ENCODE assay signal across 11 cellular contexts in the genomic region with DNA sequence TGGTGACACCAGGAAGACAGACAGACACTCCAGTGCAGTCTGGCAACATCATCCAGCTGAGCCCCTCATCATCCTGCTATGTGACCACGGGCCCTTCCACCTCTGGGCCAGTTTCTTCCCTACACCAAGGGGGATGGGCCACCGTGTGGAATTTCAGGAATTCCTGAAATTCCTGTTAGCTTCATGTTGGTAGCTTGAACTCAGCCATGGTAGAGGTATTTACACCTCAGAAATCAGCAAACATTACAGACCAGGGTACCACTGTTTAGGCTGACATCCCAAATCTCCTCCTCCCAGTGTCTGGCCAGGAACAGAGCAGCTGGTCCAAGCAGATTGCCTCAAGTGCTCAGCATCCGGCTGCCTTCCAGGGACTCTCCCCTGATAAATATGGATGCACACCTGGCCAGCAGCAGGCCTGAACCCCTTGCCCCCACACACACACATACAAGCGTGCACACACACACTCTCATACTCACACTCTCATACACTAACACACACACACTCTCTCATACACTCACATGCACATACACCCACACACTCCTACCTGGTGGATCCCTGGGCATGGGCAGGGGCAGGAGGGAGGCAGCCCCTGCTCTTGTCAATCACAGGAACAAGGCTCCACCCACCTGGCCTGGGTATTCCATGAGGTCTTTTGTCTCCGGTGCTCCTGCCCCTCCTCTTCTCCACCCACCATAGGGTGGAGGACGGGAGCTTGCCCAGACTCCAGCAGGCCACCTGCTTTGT.
A peak's percentile ranks its signal among the peaks of the same experiment; 100 is the strongest.
DNase-seq lines count a peak whose midpoint lies in the region; ATAC-seq, FAIRE-seq and TF ChIP-seq lines count a peak whose summit lies in the region.
"Had no signal": no experiment of that assay in that cellular context is flagged by ENCODE, and none has a peak within 500 bp of the region (broad histone marks: within the 10 kb centered on the region; RNA-seq: fewer than 3 reads in every experiment).

No MANE protein-coding gene starts in this region.

- no peaks in the 10 kb centered on the region for H3K36me3 Mint-ChIP-seq in brain
- H3K36me3 Mint-ChIP-seq in osteocyte (ENCODE audit: unreplicated experiment), result no peaks in the 10 kb centered on the region

- H3K27ac Mint-ChIP-seq in brain, result peak overlapping the region in 4 of 5 experiments; percentile 2 to 56 (median 48)
- no peak overlapping the region for H3K27ac Mint-ChIP-seq in osteocyte (ENCODE audit: unreplicated experiment)
- H3K27ac Mint-ChIP-seq: HFFc6 had no signal

- H3K4me1 Mint-ChIP-seq in brain (peaks cover 44% of the 10 kb centered on the region), osteocyte (ENCODE audit: unreplicated experiment) (no peaks in the 10 kb centered on the region)

- DNase-seq in NCI-H2196 treated with DMSO at 0.1 percent for 48 hours (lab: John Stamatoyannopoulos, UW; ENCODE audit: unreplicated experiment) (peak; percentile 7), NCI-H2196 (lab: John Stamatoyannopoulos, UW; ENCODE audit: unreplicated experiment) (no peak), NCI-H1092 treated with DMSO at 0.1 percent for 48 hours (lab: John Stamatoyannopoulos, UW) (peak; percentile 52), osteocyte (ENCODE audit: extremely low spot score, unreplicated experiment) (peak; percentile 59), H54 (ENCODE audit: insufficient read length, low spot score) (no peak), dedifferentiated amniotic fluid mesenchymal stem cell (ENCODE audit: extremely low spot score) (no peak)
- DNase-seq: activated CD4-positive, alpha-beta T cell treated with anti-CD3 and anti-CD28 coated beads, Interleukin-2, amount 50 U/mL, for 4 hours; HFFc6 had no signal

- no peak for TF ChIP-seq POLR2A in H54 (IDR thresholded peaks at IDR 0.05; ENCODE audit: low read depth, low read length)

- H3K9me3 Mint-ChIP-seq in brain, result peaks cover 6 to 37% (median 12%) of the 10 kb centered on the region in 5 experiments
- peaks cover 7% of the 10 kb centered on the region for H3K9me3 Mint-ChIP-seq in osteocyte (ENCODE audit: unreplicated experiment)
- H3K9me3 Mint-ChIP-seq: HFFc6 had no signal

- FAIRE-seq in H54 (lab: Jason Lieb, UNC), result no peak

- TF ChIP-seq CTCF in brain (conservative IDR thresholded peaks at IDR 0.05) (no peak), osteocyte (IDR thresholded peaks at IDR 0.05) (no peak)

- H3K4me3 Mint-ChIP-seq in brain (no peak overlapping the region), osteocyte (ENCODE audit: unreplicated experiment) (no peak overlapping the region)
- H3K4me3 Mint-ChIP-seq: HFFc6 had no signal

- no peak for ATAC-seq in HG03432 (IDR thresholded peaks at IDR 0.05; ENCODE audit: unreplicated experiment)
- ATAC-seq: Right ventricle myocardium inferior had no signal

- H3K27me3 Mint-ChIP-seq in brain (peaks cover 8% of the 10 kb centered on the region), osteocyte (ENCODE audit: unreplicated experiment) (peaks cover 22% of the 10 kb centered on the region)

Comparison
In these comparisons a context has a peak if more than half of its experiments do, and no peak if none do; other contexts are left out.
1. DNase-seq: peak in NCI-H2196 treated with DMSO at 0.1 percent for 48 hours (single experiment), NCI-H1092 treated with DMSO at 0.1 percent for 48 hours (single experiment) and osteocyte (single experiment); none in NCI-H2196 (single experiment), H54 (single experiment) and dedifferentiated amniotic fluid mesenchymal stem cell (single experiment).